ENCODE assay signal across 8 cellular contexts in the genomic region with DNA sequence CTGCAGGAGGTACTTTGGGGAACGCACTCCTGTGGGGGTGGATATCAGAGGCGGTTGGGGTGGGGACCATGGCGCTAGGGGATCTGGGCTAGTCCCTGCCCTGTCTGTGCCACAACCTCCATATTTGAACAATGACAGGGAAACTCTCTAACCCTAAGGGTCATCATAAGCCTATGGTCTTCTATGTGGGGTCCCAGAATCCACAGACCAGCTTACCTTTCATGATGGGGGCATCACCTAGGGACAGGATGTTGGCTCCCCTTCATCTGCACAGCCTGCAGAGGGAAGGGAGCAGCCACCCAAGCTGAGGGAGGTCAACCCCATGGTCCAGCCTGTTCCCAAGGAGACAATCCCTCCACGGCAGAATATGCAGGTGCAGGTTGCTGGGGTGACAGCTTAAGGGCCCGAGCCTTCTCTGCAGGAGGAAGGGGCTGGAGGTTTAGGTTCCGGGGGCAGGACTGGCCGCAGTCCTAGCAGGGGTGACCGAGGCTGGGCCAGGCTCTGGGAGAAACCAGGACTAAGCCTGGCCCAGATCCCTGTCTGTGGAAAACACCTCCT. TPM values are rescaled to one million over a fixed set of nuclear protein-coding genes. Genes with fewer than 3 reads are reported as not detected.
DNase-seq lines count a peak whose midpoint lies in the region; ATAC-seq and TF ChIP-seq lines count a peak whose summit lies in the region.
"Had no signal": no experiment of that assay in that cellular context is flagged by ENCODE, and none has a peak within 500 bp of the region (broad histone marks: within the 10 kb centered on the region; RNA-seq: fewer than 3 reads in every experiment).

No MANE protein-coding gene starts in this region.

- ATAC-seq in activated T-helper 17 cell treated with anti-CD3 and anti-CD28 coated beads, Interleukin-2, amount 50 U/mL, for 72 hours (replicated peaks): no peak
- ATAC-seq in stimulated activated memory B cell treated with anti-CD40 and anti-IgM and Interleukin-4, amounts not matched to agents 10 μg/mL and 1 μg/mL and 100 μg/mL, for 72 hours: no peak
- no peak for ATAC-seq in GM19324 (IDR thresholded peaks at IDR 0.05; ENCODE audit: low FRiP score, unreplicated experiment)

- peak overlapping the region; percentile 92 for H3K27ac Mint-ChIP-seq in activated T-helper 17 cell treated with anti-CD3 and anti-CD28 coated beads, Interleukin-2, amount 50 U/mL, for 72 hours
- peak overlapping the region; percentile 89 for H3K27ac Mint-ChIP-seq in stimulated activated memory B cell treated with anti-CD40 and anti-IgM and Interleukin-4, amounts not matched to agents 10 μg/mL and 1 μg/mL and 100 μg/mL, for 72 hours

- no peaks in the 10 kb centered on the region for H3K9me3 Mint-ChIP-seq in activated T-helper 17 cell treated with anti-CD3 and anti-CD28 coated beads, Interleukin-2, amount 50 U/mL, for 72 hours
- H3K9me3 Mint-ChIP-seq in stimulated activated memory B cell treated with anti-CD40 and anti-IgM and Interleukin-4, amounts not matched to agents 10 μg/mL and 1 μg/mL and 100 μg/mL, for 72 hours: no peaks in the 10 kb centered on the region

- peaks cover 5% of the 10 kb centered on the region for H3K4me1 Mint-ChIP-seq in activated T-helper 17 cell treated with anti-CD3 and anti-CD28 coated beads, Interleukin-2, amount 50 U/mL, for 72 hours
- H3K4me1 Mint-ChIP-seq in stimulated activated memory B cell treated with anti-CD40 and anti-IgM and Interleukin-4, amounts not matched to agents 10 μg/mL and 1 μg/mL and 100 μg/mL, for 72 hours: peaks cover 36% of the 10 kb centered on the region

- peak overlapping the region; percentile 61 for H3K4me3 ChIP-seq in HFF-Myc (replicated peaks; ENCODE audit: low read depth, low read length)
- no peak overlapping the region for H3K4me3 ChIP-seq in iPS-15b (ENCODE audit: low read depth, low read length)

- peaks cover 17% of the 10 kb centered on the region for H3K36me3 Mint-ChIP-seq in activated T-helper 17 cell treated with anti-CD3 and anti-CD28 coated beads, Interleukin-2, amount 50 U/mL, for 72 hours (ENCODE audit: low read depth)
- H3K36me3 Mint-ChIP-seq in stimulated activated memory B cell treated with anti-CD40 and anti-IgM and Interleukin-4, amounts not matched to agents 10 μg/mL and 1 μg/mL and 100 μg/mL, for 72 hours: peaks cover 9% of the 10 kb centered on the region

- H3K27me3 ChIP-seq in iPS-15b (ENCODE audit: control insufficient read depth, insufficient read depth, low read length): peaks cover 5% of the 10 kb centered on the region

- no peaks in the 10 kb centered on the region for H3K27me3 Mint-ChIP-seq in activated T-helper 17 cell treated with anti-CD3 and anti-CD28 coated beads, Interleukin-2, amount 50 U/mL, for 72 hours
- no peaks in the 10 kb centered on the region for H3K27me3 Mint-ChIP-seq in stimulated activated memory B cell treated with anti-CD40 and anti-IgM and Interleukin-4, amounts not matched to agents 10 μg/mL and 1 μg/mL and 100 μg/mL, for 72 hours

- TF ChIP-seq CTCF in HFF-Myc (IDR thresholded peaks at IDR 0.05; ENCODE audit: low read depth, low read length, missing control alignments): no peak

- peaks cover 2% of the 10 kb centered on the region for H3K4me1 ChIP-seq in iPS-15b (ENCODE audit: control insufficient read depth, insufficient read depth, low read length)

- no peaks in the 10 kb centered on the region for H3K36me3 ChIP-seq in iPS-15b (ENCODE audit: control insufficient read depth, insufficient read depth, low read length)

- H3K9ac ChIP-seq in iPS-15b (ENCODE audit: low read depth, low read length): peak overlapping the region; percentile 60

- peak overlapping the region; percentile 94 for H3K4me3 Mint-ChIP-seq in activated T-helper 17 cell treated with anti-CD3 and anti-CD28 coated beads, Interleukin-2, amount 50 U/mL, for 72 hours
- H3K4me3 Mint-ChIP-seq in stimulated activated memory B cell treated with anti-CD40 and anti-IgM and Interleukin-4, amounts not matched to agents 10 μg/mL and 1 μg/mL and 100 μg/mL, for 72 hours: peak overlapping the region; percentile 97

- no peaks in the 10 kb centered on the region for H3K9me3 ChIP-seq in iPS-15b (ENCODE audit: control insufficient read depth, insufficient read depth, low read length)

- DNase-seq in HFF-Myc (ENCODE audit: extremely low read depth, low read depth): no peak
- no peak for DNase-seq in AML-193 (lab: John Stamatoyannopoulos, UW)
- no peak for DNase-seq in activated effector memory CD4-positive, alpha-beta T cell treated with Interleukin-2 at 50 U/mL for 16 hours
- DNase-seq: NCI-H774 had no signal

RNA-seq across cellular contexts. Expression of gene ORAI3, which starts 1.7 kb away (rescaled TPM):
- 10 to 100 TPM; 12.4 to 25.8 TPM for total RNA-seq in activated T-helper 17 cell treated with anti-CD3 and anti-CD28 coated beads, Interleukin-2, amount 50 U/mL, for 72 hours

RNA-seq across cellular contexts. Expression of gene SETD1A, which starts 7.0 kb away (rescaled TPM):
- 10 to 100 TPM; 27.5 to 33.7 TPM for total RNA-seq in activated T-helper 17 cell treated with anti-CD3 and anti-CD28 coated beads, Interleukin-2, amount 50 U/mL, for 72 hours

RNA-seq across cellular contexts. Expression of gene FBXL19, which starts 27.2 kb away (rescaled TPM):
- total RNA-seq in activated T-helper 17 cell treated with anti-CD3 and anti-CD28 coated beads, Interleukin-2, amount 50 U/mL, for 72 hours: 10 to 100 TPM; 32.2 to 40.7 TPM

RNA-seq across cellular contexts. Expression of gene HSD3B7, which starts 34.4 kb away (rescaled TPM):
- 1 to 10 TPM; 8.8 TPM for total RNA-seq in activated T-helper 17 cell treated with anti-CD3 and anti-CD28 coated beads, Interleukin-2, amount 50 U/mL, for 72 hours

RNA-seq across cellular contexts. Expression of gene CTF1, which starts 54.2 kb away (rescaled TPM):
- under 1 TPM; 0.15 to 0.26 TPM for total RNA-seq in activated T-helper 17 cell treated with anti-CD3 and anti-CD28 coated beads, Interleukin-2, amount 50 U/mL, for 72 hours
